27 cellular contexts compared by ENCODE assay signal in genomic region chr12:114744285-114744684, GRCh38.
"Had no signal": no experiment of that assay in that cellular context is flagged by ENCODE, and none has a peak within 500 bp of the region (broad histone marks: within the 10 kb centered on the region; RNA-seq: fewer than 3 reads in every experiment).

No MANE protein-coding gene starts in this region.

- H3K36me3 Mint-ChIP-seq: activated naive CD4-positive, alpha-beta T cell treated with anti-CD3 and anti-CD28 coated beads, Interleukin-2, amount 50 U/mL, for 72 hours; brain; immature natural killer cell; natural killer cell; stimulated activated effector memory CD8-positive, alpha-beta T cell treated with anti-CD3 and anti-CD28 coated beads, Interleukin-12 subunit alpha, Interleukin-12 subunit beta, amount 100 ng/mL, for 72 hours had no signal

- H3K4me3 Mint-ChIP-seq: activated T-cell treated with anti-CD3 and anti-CD28 coated beads, Interleukin-2, amount 50 U/mL, for 72 hours; brain; immature natural killer cell; natural killer cell; stimulated activated effector memory CD8-positive, alpha-beta T cell treated with anti-CD3 and anti-CD28 coated beads, Interleukin-12 subunit alpha, Interleukin-12 subunit beta, amount 100 ng/mL, for 72 hours; stimulated activated naive CD8-positive, alpha-beta T cell treated with anti-CD3 and anti-CD28 coated beads, Interleukin-15, Interleukin-2, amounts not matched to agents 100 ng/mL and 50 ng/mL, for 24 hours had no signal

- H3K36me3 ChIP-seq: cardiac muscle cell, upper lobe of left lung had no signal

- H3K4me1 Mint-ChIP-seq: immature natural killer cell; natural killer cell; stimulated activated effector memory CD8-positive, alpha-beta T cell treated with anti-CD3 and anti-CD28 coated beads, Interleukin-12 subunit alpha, Interleukin-12 subunit beta, amount 100 ng/mL, for 72 hours had no signal

- H3K27ac ChIP-seq: cardiac muscle cell, coronary artery, dorsolateral prefrontal cortex, skin epidermis, upper lobe of left lung had no signal

- H3K4me3 ChIP-seq: cardiac muscle cell, coronary artery, dorsolateral prefrontal cortex, skin epidermis, upper lobe of left lung had no signal

- H3K27me3 ChIP-seq: cardiac muscle cell, upper lobe of left lung had no signal

- H3K27ac Mint-ChIP-seq: activated naive CD4-positive, alpha-beta T cell treated with anti-CD3 and anti-CD28 coated beads, Interleukin-2, amount 50 U/mL, for 72 hours; activated T-cell treated with anti-CD3 and anti-CD28 coated beads, Interleukin-2, amount 50 U/mL, for 72 hours; immature natural killer cell; natural killer cell; stimulated activated effector memory CD8-positive, alpha-beta T cell treated with anti-CD3 and anti-CD28 coated beads, Interleukin-12 subunit alpha, Interleukin-12 subunit beta, amount 100 ng/mL, for 72 hours; stimulated activated naive CD8-positive, alpha-beta T cell treated with anti-CD3 and anti-CD28 coated beads, Interleukin-15, Interleukin-2, amounts not matched to agents 100 ng/mL and 50 ng/mL, for 24 hours had no signal

- ATAC-seq: activated naive CD4-positive, alpha-beta T cell treated with anti-CD3 and anti-CD28 coated beads, Interleukin-2, amount 50 U/mL, for 72 hours; activated T-cell treated with anti-CD3 and anti-CD28 coated beads, Interleukin-2, amount 50 U/mL, for 72 hours; left colon; natural killer cell; sciatic nerve; stimulated activated effector memory CD8-positive, alpha-beta T cell treated with anti-CD3 and anti-CD28 coated beads, Interleukin-12 subunit alpha, Interleukin-12 subunit beta, amount 100 ng/mL, for 72 hours had no signal

- DNase-seq: activated CD4-positive, alpha-beta T cell treated with anti-CD3 and anti-CD28 coated beads for 4 hours; activated CD4-positive, alpha-beta T cell treated with anti-CD3 and anti-CD28 coated beads, Interleukin-2, amount 50 U/mL, for 4 hours; activated naive CD4-positive, alpha-beta T cell; activated T-cell treated with anti-CD3 and anti-CD28 coated beads for 4 hours; activated T-cell treated with anti-CD3 and anti-CD28 coated beads, Interleukin-2, amount 50 U/mL, for 72 hours; aorta; dorsolateral prefrontal cortex; effector memory CD4-positive, alpha-beta T cell; head of caudate nucleus; hypothalamus; immature natural killer cell; kidney; mammary epithelial cell; natural killer cell; stimulated activated CD4-positive, alpha-beta T cell treated with anti-CD3 and anti-CD28 coated beads, Interleukin-12 subunit alpha, Interleukin-12 subunit beta, amount 100 ng/mL, for 4 hours; stimulated activated CD4-positive, alpha-beta T cell treated with anti-CD3 and anti-CD28 coated beads, Interleukin-4, amount 100 ng/mL, for 24 hours; substantia nigra; upper lobe of left lung had no signal

- H3K9me3 ChIP-seq: upper lobe of left lung had no signal

- H3K9me3 Mint-ChIP-seq: activated T-cell treated with anti-CD3 and anti-CD28 coated beads, Interleukin-2, amount 50 U/mL, for 72 hours; immature natural killer cell; natural killer cell; stimulated activated naive CD8-positive, alpha-beta T cell treated with anti-CD3 and anti-CD28 coated beads, Interleukin-15, Interleukin-2, amounts not matched to agents 100 ng/mL and 50 ng/mL, for 24 hours had no signal
